ENCODE assay signal across 18 cellular contexts in the genomic region with DNA sequence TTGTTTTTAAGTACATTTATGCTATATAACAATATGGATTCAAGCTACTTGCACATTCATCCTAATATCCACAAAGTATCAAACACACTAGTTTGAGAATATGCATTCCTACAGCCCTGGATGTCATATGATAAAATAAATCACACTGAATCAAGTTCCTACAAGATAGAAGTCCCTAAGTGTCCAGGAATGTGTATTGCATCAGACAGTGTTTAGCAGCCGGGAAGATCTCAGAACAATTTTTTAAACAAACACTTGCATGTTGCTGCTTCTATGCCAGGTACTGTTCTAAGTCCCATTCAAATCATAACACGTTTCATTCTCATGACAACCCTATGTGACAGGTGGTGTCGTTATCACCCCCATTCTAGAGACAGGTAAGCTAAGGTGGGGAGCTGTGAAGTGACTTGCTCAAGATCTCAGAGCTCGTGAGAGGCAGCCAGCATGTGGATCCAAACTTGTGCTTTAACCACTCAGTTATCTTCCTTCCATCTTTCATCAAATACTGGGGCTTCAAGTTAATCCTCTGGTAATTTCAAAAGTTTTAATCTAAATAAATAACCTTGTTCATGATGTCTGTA.
DNase-seq lines count a peak whose midpoint lies in the region; ATAC-seq, FAIRE-seq and TF ChIP-seq lines count a peak whose summit lies in the region.
"Had no signal": no experiment of that assay in that cellular context is flagged by ENCODE, and none has a peak within 500 bp of the region (broad histone marks: within the 10 kb centered on the region; RNA-seq: fewer than 3 reads in every experiment).

No MANE protein-coding gene starts in this region.

- H3K4me2 ChIP-seq in HCT116 (ENCODE audit: low read length) = 0 out of 2 replicates have a peak overlapping the region, but pooled peaks have one; percentile 56
- H3K4me2 ChIP-seq in K562 (ENCODE audit: insufficient read depth, low read length) = no peak overlapping the region

- intact Hi-C loops in HCT116 (cut with micrococcal nuclease) = no loop called here
- intact Hi-C loops in K562 (cut with micrococcal nuclease) = no loop called here
- intact Hi-C loops in natural killer cell (cut with micrococcal nuclease) = no loop called here

- no peaks in the 10 kb centered on the region for H3K27me3 Mint-ChIP-seq in natural killer cell (ENCODE audit: low read depth in 2 of 2)
- H3K27me3 Mint-ChIP-seq: activated CD8-positive, alpha-beta T cell treated with anti-CD3 and anti-CD28 coated beads for 36 hours; activated T-helper 17 cell treated with anti-CD3 and anti-CD28 coated beads, Interleukin-2, amount 50 U/mL, for 72 hours; CD8-positive, alpha-beta memory T cell had no signal

- POLR2A ChIA-PET in HCT116 (lab: Charles Lee) = no interaction called here
- POLR2A ChIA-PET in K562 (lab: Yijun Ruan, JAX) = no interaction called here
- POLR2A ChIA-PET in HEK293T (lab: Yijun Ruan, JAX) = no interaction called here

- H3K4me3 Mint-ChIP-seq in natural killer cell = no peak overlapping the region
- H3K4me3 Mint-ChIP-seq: activated CD8-positive, alpha-beta T cell treated with anti-CD3 and anti-CD28 coated beads for 36 hours; CD8-positive, alpha-beta memory T cell; neural crest cell had no signal

- H3K79me2 ChIP-seq in HCT116 (ENCODE audit: insufficient read depth, low read length) (no peaks in the 10 kb centered on the region), K562 (ENCODE audit: control insufficient read depth, insufficient read depth, low read length) (no peaks in the 10 kb centered on the region)

- TF ChIP-seq EP300 in K562 (IDR thresholded peaks at IDR 0.05; ENCODE audit: low read length) = no peak

- RAD21 ChIA-PET in HCT116 (lab: Charles Lee; ENCODE audit: low non-redundant PET in 1 of 2, low total read pairs in 2 of 2, uncharacterized antibody in 2 of 2, unreplicated experiment in 2 of 2) = interaction anchor here in 1 of 2 experiments (1.4 kb wide), 1 partner anchor 67 kb away, joined by 3 read pairs; no protein-coding TSS in a partner anchor

- no TSS peak for BruUV-seq in HCT116 (replicated peaks; lab: Mats Ljungman, UMichigan)
- no TSS peak for BruUV-seq in K562 (replicated peaks; lab: Mats Ljungman, UMichigan)

- DNase-seq in HCT116 (ENCODE audit: low read depth, low spot score) (no peak), K562 (ENCODE audit: extremely low read depth in 1 of 4, low spot score in 3 of 4) (no peak), foreskin fibroblast (peak; percentile 60 to 75), natural killer cell (no peak), HEK293T (ENCODE audit: extremely low spot score) (no peak), foreskin melanocyte (no peak), CD1c-positive myeloid dendritic cell (ENCODE audit: extremely low spot score) (no peak)
- DNase-seq: anterior cingulate cortex; CD8-positive, alpha-beta memory T cell; gastrocnemius medialis; NCI-H2081 treated with DMSO at 0.1 percent for 48 hours; NCI-H526 treated with DMSO at 0.1 percent for 48 hours; PC-3; WERI-Rb-1 had no signal

- TF ChIP-seq POLR2A in HCT116 (IDR thresholded peaks at IDR 0.05; ENCODE audit: borderline replicate concordance, extremely low read depth, insufficient read depth, insufficient read length) (no peak), K562 (conservative IDR thresholded peaks at IDR 0.05) (no peak)

- no peak for FAIRE-seq in K562 (lab: Jason Lieb, UNC)
- FAIRE-seq: GM12892 had no signal

- H3K9ac ChIP-seq in HCT116 (ENCODE audit: low read length) (no peak overlapping the region), K562 (ENCODE audit: insufficient read depth in 1 of 2, low read depth in 2 of 2, low read length in 2 of 2) (no peak overlapping the region)

- H3K9me3 Mint-ChIP-seq in natural killer cell = no peaks in the 10 kb centered on the region
- H3K9me3 Mint-ChIP-seq: activated CD8-positive, alpha-beta T cell treated with anti-CD3 and anti-CD28 coated beads for 36 hours; activated T-helper 17 cell treated with anti-CD3 and anti-CD28 coated beads, Interleukin-2, amount 50 U/mL, for 72 hours; CD8-positive, alpha-beta memory T cell had no signal

- H2AFZ ChIP-seq in HCT116 (ENCODE audit: low read depth, low read length, poor library complexity, severe bottlenecking) = no peak overlapping the region
- no peak overlapping the region for H2AFZ ChIP-seq in K562 (ENCODE audit: low read depth, low read length)

- no peaks in the 10 kb centered on the region for H3K9me1 ChIP-seq in K562 (ENCODE audit: control insufficient read depth, insufficient read depth, low read length)

- 46% methylated on average over 4 of the region's 4 CpGs for WGBS in K562 (ENCODE audit: insufficient coverage, low coverage, missing lambda C conversion rate)

- H4K20me1 ChIP-seq in HCT116 (ENCODE audit: insufficient read depth) (no peaks in the 10 kb centered on the region), K562 (replicated peaks; ENCODE audit: control insufficient read depth, insufficient read depth, low read length) (no peaks in the 10 kb centered on the region)

- no peaks in the 10 kb centered on the region for H3K9me2 ChIP-seq in HCT116 (ENCODE audit: insufficient read depth)

- TF ChIP-seq CTCF in HCT116 (IDR thresholded peaks at IDR 0.05 in 2 of 3, conservative IDR thresholded peaks at IDR 0.05 in 1 of 3; ENCODE audit: borderline replicate concordance in 1 of 3, insufficient read depth in 1 of 3, low read depth in 2 of 3, low read length in 2 of 3) (no peak), K562 (IDR thresholded peaks at IDR 0.05 in 2 of 3, conservative IDR thresholded peaks at IDR 0.05 in 1 of 3; ENCODE audit: insufficient read depth in 2 of 3, low read depth in 1 of 3, low read length in 3 of 3) (no peak), foreskin fibroblast (IDR thresholded peaks at IDR 0.05; ENCODE audit: low read depth, low read length) (no peak), natural killer cell (IDR thresholded peaks at IDR 0.05) (no peak)

- H3K27ac Mint-ChIP-seq in natural killer cell = no peak overlapping the region
- H3K27ac Mint-ChIP-seq: activated CD8-positive, alpha-beta T cell treated with anti-CD3 and anti-CD28 coated beads for 36 hours had no signal

- H3K9me3 ChIP-seq in HCT116 (ENCODE audit: control insufficient read depth in 1 of 2, insufficient read depth in 1 of 2, low read depth in 1 of 2, low read length in 2 of 2) = no peaks in the 10 kb centered on the region
- no peaks in the 10 kb centered on the region for H3K9me3 ChIP-seq in K562 (replicated peaks; ENCODE audit: control insufficient read depth, insufficient read depth, low read depth, low read length)
- H3K9me3 ChIP-seq: gastrocnemius medialis had no signal

- CTCF ChIA-PET in HCT116 (lab: Charles Lee) (no interaction called here), K562 (lab: Yijun Ruan, JAX; ENCODE audit: low intra/inter-chr PET ratio) (no interaction called here), HEK293T (lab: Yijun Ruan, JAX) (no interaction called here)

- no peaks in the 10 kb centered on the region for H3K36me3 Mint-ChIP-seq in natural killer cell
- H3K36me3 Mint-ChIP-seq: CD8-positive, alpha-beta memory T cell had no signal

- no peaks in the 10 kb centered on the region for H3K36me3 ChIP-seq in HCT116 (ENCODE audit: control insufficient read depth in 1 of 2, insufficient read depth in 2 of 2, low read length in 2 of 2)
- peaks cover 4% of the 10 kb centered on the region; the same call in 1 of the 3 replicates for H3K36me3 ChIP-seq in K562 (ENCODE audit: control insufficient read depth, insufficient read depth, low read length)
- H3K36me3 ChIP-seq: WERI-Rb-1 had no signal

- H3K4me1 Mint-ChIP-seq in natural killer cell = no peaks in the 10 kb centered on the region
- H3K4me1 Mint-ChIP-seq: CD8-positive, alpha-beta memory T cell; neural crest cell had no signal

- in situ Hi-C loops in K562 (cut with MboI) = no loop called here

- H3K4me1 ChIP-seq in HCT116 (ENCODE audit: control insufficient read depth in 1 of 2, insufficient read depth in 2 of 2, low read length in 2 of 2) (peaks cover 12 to 31% of the 10 kb centered on the region in 2 experiments), K562 (replicated peaks in 1 of 2; ENCODE audit: control insufficient read depth in 2 of 2, insufficient read depth in 2 of 2, low read length in 2 of 2) (peaks cover 1 to 4% of the 10 kb centered on the region in 2 experiments; a peak in 4 of 5 replicates)
- H3K4me1 ChIP-seq: gastrocnemius medialis had no signal

- H3K27ac ChIP-seq in HCT116 (ENCODE audit: low read depth, low read length) (no peak overlapping the region), K562 (ENCODE audit: extremely low read depth, low read depth, low read length) (no peak overlapping the region)
- H3K27ac ChIP-seq: gastrocnemius medialis, WERI-Rb-1 had no signal

- H3K27me3 ChIP-seq in HCT116 (ENCODE audit: insufficient read depth, low read length) = no peaks in the 10 kb centered on the region
- no peaks in the 10 kb centered on the region for H3K27me3 ChIP-seq in K562 (ENCODE audit: control insufficient read depth in 2 of 2, insufficient read depth in 2 of 2, low read length in 2 of 2)
- H3K27me3 ChIP-seq: gastrocnemius medialis had no signal

- no peak overlapping the region for H3K4me3 ChIP-seq in HCT116 (replicated peaks in 1 of 2; ENCODE audit: low read depth in 1 of 2, low read length in 2 of 2)
- H3K4me3 ChIP-seq in K562 = no peak overlapping the region
- no peak overlapping the region for H3K4me3 ChIP-seq in foreskin fibroblast (ENCODE audit: low read depth in 1 of 2, low read length in 2 of 2)
- H3K4me3 ChIP-seq: gastrocnemius medialis had no signal

- TF ChIP-seq RAD21 in HCT116 (IDR thresholded peaks at IDR 0.05; ENCODE audit: low read depth) (no peak), K562 (CRISPR knock-in tag; conservative IDR thresholded peaks at IDR 0.05 in 1 of 2, IDR thresholded peaks at IDR 0.05 in 1 of 2) (no peak)

- ATAC-seq in HCT116 (no peak), K562 (no peak), natural killer cell (no peak)
- ATAC-seq: gastrocnemius medialis had no signal

TF ChIP-seq in HCT116, 20 proteins besides CTCF, POLR2A, EP300 and RAD21:
- TF ChIP-seq, protein P1, sequence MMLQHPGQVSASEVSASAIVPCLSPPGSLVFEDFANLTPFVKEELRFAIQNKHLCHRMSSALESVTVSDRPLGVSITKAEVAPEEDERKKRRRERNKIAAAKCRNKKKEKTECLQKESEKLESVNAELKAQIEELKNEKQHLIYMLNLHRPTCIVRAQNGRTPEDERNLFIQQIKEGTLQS (IDR thresholded peaks at IDR 0.05) = no peak

TF ChIP-seq in K562, 482 proteins besides CTCF, POLR2A, EP300 and RAD21 (continues in another document):
- no peak for TF ChIP-seq CBX8 (IDR thresholded peaks at IDR 0.05; ENCODE audit: borderline replicate concordance, extremely low read depth, low read depth, low read length, poor library complexity, severe bottlenecking)
- TF ChIP-seq HMGN3 (IDR thresholded peaks at IDR 0.05; ENCODE audit: borderline replicate concordance, extremely low read depth, insufficient read length, low read depth, low read length) = no peak

TF ChIP-seq in HEK293T, 16 proteins besides CTCF, POLR2A, EP300 and RAD21 (continues in another document):
- TF ChIP-seq FOXA1 (IDR thresholded peaks at IDR 0.05) (no peak), TARDBP (IDR thresholded peaks at IDR 0.05) (no peak), CTBP1 (IDR thresholded peaks at IDR 0.05; ENCODE audit: borderline replicate concordance) (no peak), NFRKB (IDR thresholded peaks at IDR 0.05) (no peak), L3MBTL2 (conservative IDR thresholded peaks at IDR 0.05) (no peak), FOXK2 (IDR thresholded peaks at IDR 0.05) (no peak), ARNT (IDR thresholded peaks at IDR 0.05) (no peak), ZNF384 (IDR thresholded peaks at IDR 0.05) (no peak)

Comparison
In these comparisons a context has a peak if more than half of its experiments do, and no peak if none do; other contexts are left out.
1. DNase-seq: peak in foreskin fibroblast (2 of 2); none in HCT116 (single experiment), K562 (0 of 4), natural killer cell (single experiment), HEK293T (single experiment), foreskin melanocyte (single experiment) and CD1c-positive myeloid dendritic cell (single experiment).
2. Of the 22 proteins assayed by ChIP-seq in both K562 and HCT116: peak only in K562: CEBPB; only in HCT116: none; in both: none; in neither: 20; mixed calls (peak in some experiments, not most) for 1.